Comparison of ENCODE assay signal across 8 cellular contexts in genomic region chr15:41827880-41828746, GRCh38. TPM values are rescaled to one million over a fixed set of nuclear protein-coding genes. Genes with fewer than 3 reads are reported as not detected.
DNase-seq lines count a peak whose midpoint lies in the region; ATAC-seq, FAIRE-seq and TF ChIP-seq lines count a peak whose summit lies in the region.

Gene JMJD7 (plus strand): TSS chr15:41828092. CDS start chr15:41828125, 33 bp downstream.

- peak within 1 kb of the TSS; percentile 92 for H3K4me3 ChIP-seq in DOHH2 (ENCODE audit: low read length)
- H3K4me3 ChIP-seq in LNCaP clone FGC (ENCODE audit: low read depth, low read length) = peak within 1 kb of the TSS; percentile 67

- H3K79me2 ChIP-seq in DOHH2 (ENCODE audit: control insufficient read depth, low read length) = no peaks in the 10 kb centered on the region; the same call in 1 of the 2 replicates

- no peaks in the 10 kb centered on the region for H3F3A ChIP-seq in DOHH2 (ENCODE audit: control insufficient read depth, insufficient read depth)

- no peaks in the 10 kb centered on the region for H3K27me3 ChIP-seq in DOHH2 (ENCODE audit: control insufficient read depth, low read length)

- TF ChIP-seq CTCF in DOHH2 (IDR thresholded peaks at IDR 0.05; ENCODE audit: low read depth, low read length, poor library complexity, severe bottlenecking) (no peak), LNCaP clone FGC (IDR thresholded peaks at IDR 0.05; ENCODE audit: control insufficient read depth, extremely low read depth, insufficient read depth) (no peak)

- ATAC-seq in GM21723 (IDR thresholded peaks at IDR 0.05; ENCODE audit: unreplicated experiment) = peak; percentile 67

- H3K27ac ChIP-seq in DOHH2 (ENCODE audit: low read depth, low read length) = no peak within 1 kb of the TSS
- peak within 1 kb of the TSS; percentile 62 for H3K27ac ChIP-seq in substantia nigra (ENCODE audit: low read depth, low read length, poor library complexity, severe bottlenecking)

- no peaks in the 10 kb centered on the region for H3K9me2 ChIP-seq in DOHH2 (replicated peaks; ENCODE audit: control insufficient read depth, low read length)

- H3K4me2 ChIP-seq in DOHH2 (ENCODE audit: low read length) = peak within 1 kb of the TSS; percentile 89

- no peaks in the 10 kb centered on the region for H4K20me1 ChIP-seq in DOHH2 (ENCODE audit: control insufficient read depth, insufficient read depth, low read depth, low read length)

- peak; percentile 82 for DNase-seq in LNCaP clone FGC (ENCODE audit: low read depth)
- DNase-seq in SK-N-DZ (ENCODE audit: low spot score) = peak; percentile 71
- DNase-seq in activated naive CD4-positive, alpha-beta T cell treated with Interleukin-2 at 50 U/mL for 16 hours = peak; percentile 95
- DNase-seq in frontal cortex (ENCODE audit: low spot score in 2 of 2) = peak; percentile 97 to 100
- peak; percentile 34 for DNase-seq in non-pigmented ciliary epithelial cell (ENCODE audit: low read depth)
- DNase-seq in substantia nigra (lab: John Stamatoyannopoulos, UW) = peak; percentile 55 to 99 (median 91)

- peaks cover 15% of the 10 kb centered on the region for H3K4me1 ChIP-seq in DOHH2 (ENCODE audit: control insufficient read depth, low read length)

- FAIRE-seq in frontal cortex (lab: Jason Lieb, UNC) = no peak

- no peaks in the 10 kb centered on the region for H3K9me3 ChIP-seq in DOHH2 (ENCODE audit: control insufficient read depth, insufficient read depth, low read length)

- peaks cover 2% of the 10 kb centered on the region; the same call in 1 of the 2 replicates for H3K36me3 ChIP-seq in DOHH2 (ENCODE audit: control insufficient read depth, low read length)

RNA-seq across cellular contexts. Expression of gene JMJD7, which starts in this region (rescaled TPM):
- polyA plus RNA-seq in SK-N-DZ (2014; cell fraction: cytosol; rRNA removed) = 9.5 and 10.0 TPM in 2 replicates
- polyA plus RNA-seq in SK-N-DZ (2014; cell fraction: nucleus; rRNA removed) = 25.2 and 26.4 TPM in 2 replicates
- 0.82 TPM for total RNA-seq in frontal cortex

Comparison
In these comparisons a context has a peak if more than half of its experiments do, and no peak if none do; other contexts are left out.
1. Peak in DNase-seq in frontal cortex; RNA of the gene not detected or under 1 TPM.
2. DNase-seq: peak in every context shown above with its lines; median percentile 98 in frontal cortex; 95 in activated naive CD4-positive, alpha-beta T cell treated with Interleukin-2 at 50 U/mL for 16 hours; 91 in substantia nigra; 82 in LNCaP clone FGC; 71 in SK-N-DZ; 34 in non-pigmented ciliary epithelial cell.